8 cellular contexts compared by ENCODE assay signal in the genomic region with DNA sequence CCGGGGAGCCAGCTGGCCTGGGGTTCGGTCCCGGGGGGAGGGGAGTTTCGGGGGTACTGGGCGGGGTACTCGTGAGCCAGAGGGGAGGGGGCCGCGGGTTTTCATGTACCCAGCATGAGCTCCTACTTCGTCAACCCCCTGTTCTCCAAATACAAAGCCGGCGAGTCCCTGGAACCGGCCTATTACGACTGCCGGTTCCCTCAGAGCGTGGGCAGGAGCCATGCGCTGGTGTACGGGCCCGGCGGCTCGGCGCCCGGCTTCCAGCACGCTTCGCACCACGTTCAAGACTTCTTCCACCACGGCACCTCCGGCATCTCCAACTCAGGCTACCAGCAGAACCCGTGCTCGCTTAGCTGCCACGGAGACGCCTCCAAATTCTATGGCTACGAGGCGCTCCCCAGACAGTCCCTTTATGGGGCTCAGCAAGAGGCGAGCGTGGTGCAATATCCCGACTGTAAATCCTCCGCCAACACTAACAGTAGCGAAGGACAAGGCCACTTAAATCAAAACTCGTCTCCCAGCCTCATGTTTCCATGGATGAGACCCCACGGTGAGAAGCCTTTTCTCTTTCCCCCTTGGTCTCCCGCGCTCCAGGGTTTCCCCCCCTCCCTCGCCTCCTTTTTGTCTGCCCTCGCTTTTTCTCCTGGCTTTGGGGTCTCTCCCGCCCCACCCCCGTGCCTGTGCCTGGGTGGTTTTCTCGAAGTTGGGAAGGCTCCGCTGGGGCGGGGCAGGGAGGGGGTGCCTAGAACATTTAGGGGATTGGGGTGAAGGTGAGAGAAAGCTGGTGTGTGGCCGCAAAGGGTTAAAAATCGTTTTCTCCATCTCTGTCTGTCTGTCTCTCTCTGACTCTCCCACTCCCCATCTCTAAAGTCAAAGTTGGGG. TPM values are rescaled to one million over a fixed set of nuclear protein-coding genes. Genes with fewer than 3 reads are reported as not detected.
DNase-seq lines count a peak whose midpoint lies in the region; ATAC-seq lines count a peak whose summit lies in the region.

No MANE protein-coding gene starts in this region.

- no peaks in the 10 kb centered on the region for H3K36me3 Mint-ChIP-seq in activated naive CD8-positive, alpha-beta T cell treated with anti-CD3 and anti-CD28 coated beads, Interleukin-2, amount 50 U/mL, for 24 hours (ENCODE audit: low read depth)
- no peaks in the 10 kb centered on the region for H3K36me3 Mint-ChIP-seq in natural killer cell treated with Interleukin-12 subunit alpha and Interleukin-12 subunit beta and Interleukin-15 and Interleukin-18, amount 100 ng/mL, for 72 hours

- DNase-seq in AG08396 (ENCODE audit: low spot score) (peak; percentile 68), H4 (ENCODE audit: low spot score) (no peak), NCI-H187 treated with DMSO at 0.1 percent for 48 hours (lab: John Stamatoyannopoulos, UW) (no peak), GDM1 (lab: John Stamatoyannopoulos, UW) (no peak)
- no peak for DNase-seq in activated naive CD8-positive, alpha-beta T cell treated with anti-CD3 and anti-CD28 coated beads, Interleukin-2, amount 50 U/mL, for 24 hours
- DNase-seq in natural killer cell treated with Interleukin-12 subunit alpha and Interleukin-12 subunit beta and Interleukin-15 and Interleukin-18, amount 100 ng/mL, for 72 hours (ENCODE audit: low spot score) = no peak

- H3K4me3 Mint-ChIP-seq in activated naive CD8-positive, alpha-beta T cell treated with anti-CD3 and anti-CD28 coated beads, Interleukin-2, amount 50 U/mL, for 24 hours = peak overlapping the region; percentile 59
- H3K4me3 Mint-ChIP-seq in natural killer cell treated with Interleukin-12 subunit alpha and Interleukin-12 subunit beta and Interleukin-15 and Interleukin-18, amount 100 ng/mL, for 72 hours = peak overlapping the region; percentile 74

- H3K36me3 ChIP-seq in HUES6 (ENCODE audit: control insufficient read depth, insufficient read depth, low read length) = no peaks in the 10 kb centered on the region

- peaks cover 3% of the 10 kb centered on the region; the same call in 1 of the 2 replicates for H3K4me1 ChIP-seq in HUES6 (ENCODE audit: control insufficient read depth, insufficient read depth, low read length)

- peak overlapping the region; percentile 48 for H3K4me3 ChIP-seq in HUES6 (ENCODE audit: low read depth, low read length)

- no peaks in the 10 kb centered on the region for H3K9me3 ChIP-seq in HUES6 (ENCODE audit: control insufficient read depth, insufficient read depth, low read depth, low read length)

- no peak overlapping the region for H3K27ac ChIP-seq in HUES6 (ENCODE audit: low read depth, low read length)

- peaks cover 30% of the 10 kb centered on the region for H3K4me1 Mint-ChIP-seq in activated naive CD8-positive, alpha-beta T cell treated with anti-CD3 and anti-CD28 coated beads, Interleukin-2, amount 50 U/mL, for 24 hours
- H3K4me1 Mint-ChIP-seq in natural killer cell treated with Interleukin-12 subunit alpha and Interleukin-12 subunit beta and Interleukin-15 and Interleukin-18, amount 100 ng/mL, for 72 hours (ENCODE audit: low read depth in 2 of 2) = peaks cover 20 to 22% of the 10 kb centered on the region in 2 donors

- H3K9ac ChIP-seq in HUES6 (ENCODE audit: low read length) = peak overlapping the region; percentile 91

- ATAC-seq in activated naive CD8-positive, alpha-beta T cell treated with anti-CD3 and anti-CD28 coated beads, Interleukin-2, amount 50 U/mL, for 24 hours = no peak
- ATAC-seq in natural killer cell treated with Interleukin-12 subunit alpha and Interleukin-12 subunit beta and Interleukin-15 and Interleukin-18, amount 100 ng/mL, for 72 hours = no peak
- ATAC-seq in GM19328 (IDR thresholded peaks at IDR 0.05; ENCODE audit: unreplicated experiment) = no peak

- H3K27ac Mint-ChIP-seq in activated naive CD8-positive, alpha-beta T cell treated with anti-CD3 and anti-CD28 coated beads, Interleukin-2, amount 50 U/mL, for 24 hours = peak overlapping the region; percentile 42
- no peak overlapping the region for H3K27ac Mint-ChIP-seq in natural killer cell treated with Interleukin-12 subunit alpha and Interleukin-12 subunit beta and Interleukin-15 and Interleukin-18, amount 100 ng/mL, for 72 hours

- no peaks in the 10 kb centered on the region for H3K9me3 Mint-ChIP-seq in activated naive CD8-positive, alpha-beta T cell treated with anti-CD3 and anti-CD28 coated beads, Interleukin-2, amount 50 U/mL, for 24 hours
- no peaks in the 10 kb centered on the region for H3K9me3 Mint-ChIP-seq in natural killer cell treated with Interleukin-12 subunit alpha and Interleukin-12 subunit beta and Interleukin-15 and Interleukin-18, amount 100 ng/mL, for 72 hours

- peaks cover 100% of the 10 kb centered on the region for H3K27me3 ChIP-seq in HUES6 (ENCODE audit: control insufficient read depth, insufficient read depth, low read length)

- H3K27me3 Mint-ChIP-seq in activated naive CD8-positive, alpha-beta T cell treated with anti-CD3 and anti-CD28 coated beads, Interleukin-2, amount 50 U/mL, for 24 hours = peaks cover 93% of the 10 kb centered on the region
- H3K27me3 Mint-ChIP-seq in natural killer cell treated with Interleukin-12 subunit alpha and Interleukin-12 subunit beta and Interleukin-15 and Interleukin-18, amount 100 ng/mL, for 72 hours = peaks cover 58 to 83% of the 10 kb centered on the region in 2 donors

RNA-seq across cellular contexts. Expression of gene HOXC8, which starts 0.6 kb away (rescaled TPM):
- not detected for total RNA-seq in natural killer cell treated with Interleukin-12 subunit alpha and Interleukin-12 subunit beta and Interleukin-15 and Interleukin-18, amount 100 ng/mL, for 72 hours
- total RNA-seq in H4 (2014; rRNA removed; shearing (Covaris generic)) = 0.45 TPM in 1 of 2 replicates, not detected in the other

RNA-seq across cellular contexts. Expression of gene HOXC9, which starts 9.5 kb away (rescaled TPM):
- total RNA-seq in natural killer cell treated with Interleukin-12 subunit alpha and Interleukin-12 subunit beta and Interleukin-15 and Interleukin-18, amount 100 ng/mL, for 72 hours = not detected
- total RNA-seq in H4 (2014; rRNA removed; shearing (Covaris generic)) = 2.4 and 5.6 TPM in 2 replicates

RNA-seq across cellular contexts. Expression of gene HOXC6, which starts 18.8 kb away (rescaled TPM):
- not detected for total RNA-seq in natural killer cell treated with Interleukin-12 subunit alpha and Interleukin-12 subunit beta and Interleukin-15 and Interleukin-18, amount 100 ng/mL, for 72 hours
- total RNA-seq in H4 (2014; rRNA removed; shearing (Covaris generic)) = 0.27 TPM in 2 replicates

RNA-seq across cellular contexts. Expression of gene HOXC5, which starts 23.4 kb away (rescaled TPM):
- not detected for total RNA-seq in natural killer cell treated with Interleukin-12 subunit alpha and Interleukin-12 subunit beta and Interleukin-15 and Interleukin-18, amount 100 ng/mL, for 72 hours
- not detected in 2 replicates for total RNA-seq in H4 (2014; rRNA removed; shearing (Covaris generic))

RNA-seq across cellular contexts. Expression of gene HOXC10, which starts 24.5 kb away (rescaled TPM):
- total RNA-seq in natural killer cell treated with Interleukin-12 subunit alpha and Interleukin-12 subunit beta and Interleukin-15 and Interleukin-18, amount 100 ng/mL, for 72 hours = not detected
- 2.0 and 8.7 TPM in 2 replicates for total RNA-seq in H4 (2014; rRNA removed; shearing (Covaris generic))
